8 cellular contexts compared by ENCODE assay signal in genomic region chr20:61679473-61679872, GRCh38.
"Had no signal": no experiment of that assay in that cellular context is flagged by ENCODE, and none has a peak within 500 bp of the region (broad histone marks: within the 10 kb centered on the region; RNA-seq: fewer than 3 reads in every experiment).

No MANE protein-coding gene starts in this region.

- FAIRE-seq: HepG2 had no signal

- H3K27ac Mint-ChIP-seq: HFFc6, IgD-negative memory B cell had no signal

- H3K36me3 Mint-ChIP-seq: IgD-negative memory B cell had no signal

- H3K4me1 Mint-ChIP-seq: IgD-negative memory B cell had no signal

- H2AFZ ChIP-seq: GM23248 had no signal

- ATAC-seq: HCT116, HepG2 had no signal

- H3K9me3 ChIP-seq: HAP-1 had no signal

- H3K36me3 ChIP-seq: HAP-1 had no signal

- H3K4me1 ChIP-seq: HAP-1 had no signal

- DNase-seq: GM23248, GOT3, H7, HFFc6 had no signal

- H3K27ac ChIP-seq: GM23248 had no signal

- H3K9ac ChIP-seq: GM23248 had no signal

- H3K4me3 ChIP-seq: GM23248, HAP-1 had no signal

- H3K4me3 Mint-ChIP-seq: HFFc6, IgD-negative memory B cell had no signal
